25 cellular contexts compared by ENCODE assay signal in genomic region chr4:1023895-1024740, GRCh38. TPM values are rescaled to one million over a fixed set of nuclear protein-coding genes. Genes with fewer than 3 reads are reported as not detected.
DNase-seq lines count a peak whose midpoint lies in the region; ATAC-seq, FAIRE-seq and TF ChIP-seq lines count a peak whose summit lies in the region.
"Had no signal": no experiment of that assay in that cellular context is flagged by ENCODE, and none has a peak within 500 bp of the region (broad histone marks: within the 10 kb centered on the region; RNA-seq: fewer than 3 reads in every experiment).

No MANE protein-coding gene starts in this region.

- no TSS peak for BruUV-seq in K562 (replicated peaks; lab: Mats Ljungman, UMichigan)

- no peak overlapping the region for H3K18ac ChIP-seq in neuronal stem cell (ENCODE audit: low read length)

- H3K4me1 Mint-ChIP-seq in stimulated activated naive CD8-positive, alpha-beta T cell treated with anti-CD3 and anti-CD28 coated beads, Interleukin-15, amount 100 ng/mL, for 72 hours: peaks cover 8% of the 10 kb centered on the region
- H3K4me1 Mint-ChIP-seq in IgD-negative memory B cell: peaks cover 0 to 14% (median 11%) of the 10 kb centered on the region in 3 donors

- in situ Hi-C loops in K562 (cut with MboI): no loop called here

- H3K9me1 ChIP-seq in K562 (ENCODE audit: control insufficient read depth, insufficient read depth, low read length): no peaks in the 10 kb centered on the region

- no peaks in the 10 kb centered on the region for H3K79me2 ChIP-seq in K562 (ENCODE audit: control insufficient read depth, insufficient read depth, low read length)
- no peaks in the 10 kb centered on the region for H3K79me2 ChIP-seq in smooth muscle cell (ENCODE audit: low read depth)

- TF ChIP-seq EP300 in K562 (IDR thresholded peaks at IDR 0.05; ENCODE audit: low read length): no peak

- no peak for FAIRE-seq in K562 (lab: Jason Lieb, UNC)
- FAIRE-seq: A549, D721Med, GM12878, GM19239, H1 had no signal

- H3K4me3 Mint-ChIP-seq in stimulated activated naive CD8-positive, alpha-beta T cell treated with anti-CD3 and anti-CD28 coated beads, Interleukin-15, amount 100 ng/mL, for 72 hours: no peak overlapping the region
- no peak overlapping the region for H3K4me3 Mint-ChIP-seq in IgD-negative memory B cell
- H3K4me3 Mint-ChIP-seq: CD14-positive monocyte; CD4-positive, alpha-beta T cell; CD8-positive, alpha-beta memory T cell; H9 had no signal

- H3K27ac ChIP-seq in K562 (ENCODE audit: extremely low read depth, low read depth, low read length) (no peak overlapping the region), neuronal stem cell (replicated peaks; ENCODE audit: low read length) (no peak overlapping the region), smooth muscle cell (ENCODE audit: low read depth) (no peak overlapping the region)
- H3K27ac ChIP-seq: A549; BLaER1 treated with 17β-estradiol and CSF1 and Interleukin-3, amounts not matched to agents 10 nM and 100 nM; GM23248 had no signal

- H4K8ac ChIP-seq in neuronal stem cell (ENCODE audit: low read depth, low read length): no peak overlapping the region

- no peaks in the 10 kb centered on the region for H3K27me3 ChIP-seq in K562 (ENCODE audit: control insufficient read depth in 2 of 2, insufficient read depth in 2 of 2, low read length in 2 of 2)
- no peaks in the 10 kb centered on the region for H3K27me3 ChIP-seq in neuronal stem cell (ENCODE audit: control insufficient read depth in 3 of 3, insufficient read depth in 3 of 3, low read depth in 1 of 3, low read length in 3 of 3)
- no peaks in the 10 kb centered on the region for H3K27me3 ChIP-seq in smooth muscle cell (ENCODE audit: low read depth)

- H3K9me3 ChIP-seq in K562 (replicated peaks; ENCODE audit: control insufficient read depth, insufficient read depth, low read depth, low read length) (no peaks in the 10 kb centered on the region; the same call in 1 of the 2 replicates), neuronal stem cell (replicated peaks in 1 of 2; ENCODE audit: control insufficient read depth in 2 of 2, insufficient read depth in 1 of 2, low read depth in 1 of 2, low read length in 2 of 2) (peaks cover 0 to 11% of the 10 kb centered on the region in 2 donors), smooth muscle cell (replicated peaks; ENCODE audit: low read depth) (no peaks in the 10 kb centered on the region)
- H3K9me3 ChIP-seq: A549; BLaER1 treated with 17β-estradiol and CSF1 and Interleukin-3, amounts not matched to agents 10 nM and 100 nM had no signal

- H2AFZ ChIP-seq in K562 (ENCODE audit: low read depth, low read length): no peak overlapping the region
- no peak overlapping the region for H2AFZ ChIP-seq in neuronal stem cell (ENCODE audit: low read length)
- H2AFZ ChIP-seq in smooth muscle cell (ENCODE audit: low read depth): no peak overlapping the region
- H2AFZ ChIP-seq: GM23248 had no signal

- intact Hi-C loops in K562 (cut with micrococcal nuclease): no loop called here

- CTCF ChIA-PET in K562 (lab: Yijun Ruan, JAX; ENCODE audit: low intra/inter-chr PET ratio): no interaction called here

- no peak overlapping the region for H3K27ac Mint-ChIP-seq in stimulated activated naive CD8-positive, alpha-beta T cell treated with anti-CD3 and anti-CD28 coated beads, Interleukin-15, amount 100 ng/mL, for 72 hours
- H3K27ac Mint-ChIP-seq in IgD-negative memory B cell: peak overlapping the region in 2 of 3 donors; percentile 71 to 80
- H3K27ac Mint-ChIP-seq: H9 had no signal

- H2BK5ac ChIP-seq in neuronal stem cell (ENCODE audit: low read length): no peak overlapping the region

- no peak overlapping the region for H3K14ac ChIP-seq in neuronal stem cell (ENCODE audit: low read length)

- no peak for TF ChIP-seq RAD21 in K562 (CRISPR knock-in tag; conservative IDR thresholded peaks at IDR 0.05 in 1 of 2, IDR thresholded peaks at IDR 0.05 in 1 of 2)

- H3K4ac ChIP-seq in neuronal stem cell (ENCODE audit: low read length): no peak overlapping the region

- peak; percentile 7 for ATAC-seq in stimulated activated naive CD8-positive, alpha-beta T cell treated with anti-CD3 and anti-CD28 coated beads, Interleukin-15, amount 100 ng/mL, for 72 hours
- ATAC-seq in stimulated activated naive CD8-positive, alpha-beta T cell treated with anti-CD3 and anti-CD28 coated beads, Interleukin-15, Interleukin-2, amounts not matched to agents 100 U/mL and 50 U/mL, for 24 hours: no peak
- ATAC-seq in K562: no peak
- ATAC-seq: A549, GM12878, HCT116 had no signal

- H3K23ac ChIP-seq in neuronal stem cell (ENCODE audit: low read depth, low read length, poor library complexity): peak overlapping the region; percentile 91

- H3K27me3 Mint-ChIP-seq in stimulated activated naive CD8-positive, alpha-beta T cell treated with anti-CD3 and anti-CD28 coated beads, Interleukin-15, amount 100 ng/mL, for 72 hours: no peaks in the 10 kb centered on the region
- no peaks in the 10 kb centered on the region for H3K27me3 Mint-ChIP-seq in IgD-negative memory B cell
- H3K27me3 Mint-ChIP-seq: CD4-positive, alpha-beta T cell; CD8-positive, alpha-beta memory T cell had no signal

- no peak overlapping the region for H4K91ac ChIP-seq in neuronal stem cell (ENCODE audit: low read depth, low read length, poor library complexity)

- H3K4me3 ChIP-seq in K562 (no peak overlapping the region), neuronal stem cell (ENCODE audit: low read length in 2 of 2) (no peak overlapping the region), smooth muscle cell (no peak overlapping the region)
- H3K4me3 ChIP-seq: A549; BLaER1 treated with 17β-estradiol and CSF1 and Interleukin-3, amounts not matched to agents 10 nM and 100 nM; GM12878; GM23248 had no signal

- H4K20me1 ChIP-seq in K562 (replicated peaks; ENCODE audit: control insufficient read depth, insufficient read depth, low read length) (0 out of 2 replicates have a peak, but pooled peaks cover 1% of the 10 kb centered on the region), smooth muscle cell (ENCODE audit: low read depth) (peaks cover 21% of the 10 kb centered on the region)

- DNase-seq in stimulated activated naive CD8-positive, alpha-beta T cell treated with anti-CD3 and anti-CD28 coated beads, Interleukin-15, amount 100 ng/mL, for 72 hours: no peak
- no peak for DNase-seq in stimulated activated naive CD8-positive, alpha-beta T cell treated with anti-CD3 and anti-CD28 coated beads, Interleukin-15, Interleukin-2, amounts not matched to agents 100 U/mL and 50 U/mL, for 24 hours
- DNase-seq in K562 (ENCODE audit: extremely low read depth in 1 of 4, low spot score in 3 of 4): peak in 1 of 4 experiments; percentile 12
- no peak for DNase-seq in neuronal stem cell (ENCODE audit: low spot score)
- no peak for DNase-seq in kidney tubule cell (ENCODE audit: low spot score)
- no peak for DNase-seq in OCI-M2 (lab: John Stamatoyannopoulos, UW; ENCODE audit: unreplicated experiment)
- DNase-seq in smooth muscle cell (lab: John Stamatoyannopoulos, UW; ENCODE audit: unreplicated experiment): no peak
- DNase-seq: 8988T; CD4-positive, alpha-beta T cell; CD8-positive, alpha-beta memory T cell; DMS 273 treated with DMSO at 0.1 percent for 48 hours; DMS79; EL; GDM1; GM23248; H9 had no signal

- peaks cover 29% of the 10 kb centered on the region; the same call in 2 of the 3 replicates for H3K36me3 ChIP-seq in K562 (ENCODE audit: control insufficient read depth, insufficient read depth, low read length)
- H3K36me3 ChIP-seq in neuronal stem cell (replicated peaks in 1 of 2; ENCODE audit: control insufficient read depth in 2 of 2, insufficient read depth in 2 of 2, low read length in 2 of 2): peaks cover 23 to 33% of the 10 kb centered on the region in 2 donors
- H3K36me3 ChIP-seq in smooth muscle cell (ENCODE audit: low read depth): no peaks in the 10 kb centered on the region

- POLR2A ChIA-PET in K562 (lab: Yijun Ruan, JAX): interaction anchor here (0.7 to 1.1 kb wide), 2 partner anchors 9 to 19 kb away, joined by 3 to 4 read pairs; no protein-coding TSS in a partner anchor

- no peak overlapping the region for H2BK15ac ChIP-seq in neuronal stem cell (ENCODE audit: low read length)

- H3K36me3 Mint-ChIP-seq in IgD-negative memory B cell: no peaks in the 10 kb centered on the region

- no peak for TF ChIP-seq POLR2A in K562 (conservative IDR thresholded peaks at IDR 0.05)

- no peaks in the 10 kb centered on the region for H3K9me3 Mint-ChIP-seq in stimulated activated naive CD8-positive, alpha-beta T cell treated with anti-CD3 and anti-CD28 coated beads, Interleukin-15, amount 100 ng/mL, for 72 hours
- no peaks in the 10 kb centered on the region for H3K9me3 Mint-ChIP-seq in IgD-negative memory B cell
- H3K9me3 Mint-ChIP-seq: CD4-positive, alpha-beta T cell; CD8-positive, alpha-beta memory T cell had no signal

- peaks cover 0 to 62% of the 10 kb centered on the region in 2 experiments; a peak in 3 of 5 replicates for H3K4me1 ChIP-seq in K562 (replicated peaks in 1 of 2; ENCODE audit: control insufficient read depth in 2 of 2, insufficient read depth in 2 of 2, low read length in 2 of 2)
- H3K4me1 ChIP-seq in neuronal stem cell (ENCODE audit: control insufficient read depth in 2 of 2, insufficient read depth in 1 of 2, low read depth in 1 of 2, low read length in 2 of 2): peaks cover 12 to 39% of the 10 kb centered on the region in 2 donors
- H3K4me1 ChIP-seq in smooth muscle cell (ENCODE audit: low read depth): peaks cover 8% of the 10 kb centered on the region
- H3K4me1 ChIP-seq: A549 had no signal

- H2BK12ac ChIP-seq in neuronal stem cell (ENCODE audit: low read length): no peak overlapping the region

- peaks cover 19% of the 10 kb centered on the region for H3K79me1 ChIP-seq in neuronal stem cell (ENCODE audit: low read depth, low read length)

- H3K4me2 ChIP-seq in K562 (ENCODE audit: insufficient read depth, low read length) (no peak overlapping the region), neuronal stem cell (ENCODE audit: insufficient read depth, low read length, poor library complexity, severe bottlenecking) (no peak overlapping the region), smooth muscle cell (no peak overlapping the region)
- H3K4me2 ChIP-seq: A549 had no signal

- H3F3A ChIP-seq in smooth muscle cell (ENCODE audit: low read depth): no peaks in the 10 kb centered on the region

- WGBS in K562 (ENCODE audit: insufficient coverage, low coverage, missing lambda C conversion rate): 98% methylated on average over 28 of the region's 83 CpGs
- no CpG with 5 or more reads among the region's 83 CpGs for WGBS in neuronal stem cell (ENCODE audit: extremely low coverage in 2 of 2, insufficient read length in 2 of 2, insufficient replicate concordance in 1 of 2), 2 donors
- WGBS in smooth muscle cell (ENCODE audit: low lambda C conversion rate): 97% methylated on average over 44 of the region's 83 CpGs

- H3K9ac ChIP-seq in K562 (ENCODE audit: insufficient read depth in 1 of 2, low read depth in 2 of 2, low read length in 2 of 2) (no peak overlapping the region), neuronal stem cell (ENCODE audit: low read depth, low read length, poor library complexity) (no peak overlapping the region), smooth muscle cell (ENCODE audit: low read depth) (no peak overlapping the region)
- H3K9ac ChIP-seq: GM23248 had no signal

- no peak for TF ChIP-seq CTCF in K562 (IDR thresholded peaks at IDR 0.05 in 2 of 3, conservative IDR thresholded peaks at IDR 0.05 in 1 of 3; ENCODE audit: insufficient read depth in 2 of 3, low read depth in 1 of 3, low read length in 3 of 3)
- TF ChIP-seq CTCF in smooth muscle cell (IDR thresholded peaks at IDR 0.05; ENCODE audit: borderline replicate concordance, insufficient read depth, poor library complexity, severe bottlenecking): no peak

- no peak overlapping the region for H2AK5ac ChIP-seq in neuronal stem cell (ENCODE audit: low read depth, low read length)

- H2BK120ac ChIP-seq in neuronal stem cell (ENCODE audit: low read depth, low read length): no peak overlapping the region

RNA-seq across cellular contexts. Expression of gene FGFRL1, which starts 12.7 kb away (rescaled TPM):
- polyA plus RNA-seq in IgD-negative memory B cell: 0.93 TPM
- 24.3 and 107 TPM in 2 replicates for total RNA-seq in K562 (2011; cell fraction: chromatin; rRNA removed; ENCODE audit: low replicate concordance)
- 71.6 and 76.2 TPM in 2 replicates for total RNA-seq in K562 (2011; cell fraction: nucleolus; rRNA removed)
- total RNA-seq in K562 (2011; cell fraction: nucleoplasm; rRNA removed): 78.9 and 124 TPM in 2 replicates
- 21.6 and 30.7 TPM in 2 replicates for total RNA-seq in K562 (2014; rRNA removed)
- total RNA-seq in K562 (2014; rRNA removed; fragmentation: Illumina TruSeq; extraction: Trizol): 5.3 and 7.1 TPM in 2 replicates
- total RNA-seq in K562 (2015; rRNA removed; fragmentation: Illumina TruSeq; extraction: Trizol): 10.4 and 11.4 TPM in 2 replicates
- 45.6 and 49.9 TPM in 2 replicates for total RNA-seq in K562 (2021)
- polyA plus RNA-seq in K562 (2011; rRNA removed): 14.6 and 18.3 TPM in 2 replicates
- 39.0 and 72.2 TPM in 2 replicates for polyA plus RNA-seq in K562 (2011; cell fraction: cytosol; rRNA removed)
- polyA plus RNA-seq in K562 (2011; cell fraction: nucleus; rRNA removed): 55.9 and 72.5 TPM in 2 replicates
- polyA plus RNA-seq in K562 (2012): 28.5 and 35.1 TPM in 2 replicates
- polyA plus RNA-seq in K562 (2014; fragmentation: Illumina TruSeq; extraction: Trizol): 17.1 and 25.2 TPM in 2 replicates
- polyA plus RNA-seq in K562 (2014; fragmentation: Nextera tagmentation; extraction: Ambion mirVana): under 1 TPM; 0.34 to 0.53 TPM
- 15.1 and 15.6 TPM in 2 replicates for polyA plus RNA-seq in K562 (2014; rRNA removed)
- polyA minus RNA-seq in K562 (2011; rRNA and poly(A)+ RNA removed): 73.8 and 144 TPM in 2 replicates
- polyA minus RNA-seq in K562 (2011; cell fraction: cytosol; rRNA and poly(A)+ RNA removed): 42.8 and 52.2 TPM in 2 replicates
- 20.8 and 21.0 TPM in 2 replicates for polyA minus RNA-seq in K562 (2011; cell fraction: nucleus; rRNA and poly(A)+ RNA removed)
- polyA plus RNA-seq in neuronal stem cell (2013, experiment 1 of 2): 67.8 TPM
- 66.3 TPM for polyA plus RNA-seq in neuronal stem cell (2013, experiment 2 of 2)
- total RNA-seq in smooth muscle cell: 11.7 and 16.1 TPM in 2 replicates
- 29.6 and 30.7 TPM in 2 replicates for polyA plus RNA-seq in smooth muscle cell

RNA-seq across cellular contexts. Expression of gene SLC26A1, which starts 30.9 kb away (rescaled TPM):
- polyA plus RNA-seq in IgD-negative memory B cell (0.70 TPM), K562 (2011; rRNA removed) (0.95 and 2.0 TPM in 2 replicates), K562 (2014; fragmentation: Illumina TruSeq; extraction: Trizol) (0.56 and 0.69 TPM in 2 replicates), K562 (2014; fragmentation: Nextera tagmentation; extraction: Ambion mirVana) (under 1 TPM; 0.11 to 0.24 TPM), K562 (2014; rRNA removed) (1.4 and 2.1 TPM in 2 replicates), smooth muscle cell (1.6 and 1.7 TPM in 2 replicates)
- total RNA-seq in K562 (2011; cell fraction: chromatin; rRNA removed; ENCODE audit: low replicate concordance): 5.5 and 11.7 TPM in 2 replicates
- total RNA-seq in K562 (2011; cell fraction: nucleolus; rRNA removed): 8.4 and 9.3 TPM in 2 replicates
- 4.1 and 4.2 TPM in 2 replicates for total RNA-seq in K562 (2011; cell fraction: nucleoplasm; rRNA removed)
- total RNA-seq in K562 (2014; rRNA removed) (1.6 TPM in 2 replicates), K562 (2014; rRNA removed; fragmentation: Illumina TruSeq; extraction: Trizol) (0.40 and 0.96 TPM in 2 replicates), K562 (2015; rRNA removed; fragmentation: Illumina TruSeq; extraction: Trizol) (1.8 and 2.2 TPM in 2 replicates), K562 (2021) (3.1 and 4.2 TPM in 2 replicates), smooth muscle cell (0.67 TPM in 1 of 2 replicates, not detected in the other)
- polyA plus RNA-seq in K562 (2011; cell fraction: cytosol; rRNA removed): 1.0 and 2.7 TPM in 2 replicates
- polyA plus RNA-seq in K562 (2011; cell fraction: nucleus; rRNA removed): 9.1 and 12.1 TPM in 2 replicates
- 4.4 and 8.2 TPM in 2 replicates for polyA plus RNA-seq in K562 (2012)
- polyA minus RNA-seq in K562 (2011; rRNA and poly(A)+ RNA removed): 0.51 and 0.74 TPM in 2 replicates
- polyA minus RNA-seq in K562 (2011; cell fraction: cytosol; rRNA and poly(A)+ RNA removed): 1.7 TPM in 2 replicates
- polyA minus RNA-seq in K562 (2011; cell fraction: nucleus; rRNA and poly(A)+ RNA removed): 3.9 and 6.3 TPM in 2 replicates
- 0.13 TPM for polyA plus RNA-seq in neuronal stem cell (2013, experiment 1 of 2)
- polyA plus RNA-seq in neuronal stem cell (2013, experiment 2 of 2): 0.15 TPM
- total RNA-seq: CD4-positive, alpha-beta T cell; CD8-positive, alpha-beta memory T cell; H1 had no signal

RNA-seq across cellular contexts. Expression of gene IDUA, which starts 37.3 kb away (rescaled TPM):
- polyA plus RNA-seq in IgD-negative memory B cell (8.5 TPM), K562 (2011; rRNA removed) (1.2 and 2.2 TPM in 2 replicates), K562 (2014; fragmentation: Illumina TruSeq; extraction: Trizol) (0.30 and 1.2 TPM in 2 replicates), K562 (2014; fragmentation: Nextera tagmentation; extraction: Ambion mirVana) (under 1 TPM; 0.04 to 0.13 TPM), K562 (2014; rRNA removed) (11.2 and 14.1 TPM in 2 replicates), smooth muscle cell (47.4 and 49.9 TPM in 2 replicates)
- total RNA-seq in K562 (2011; cell fraction: chromatin; rRNA removed; ENCODE audit: low replicate concordance): 7.8 and 35.6 TPM in 2 replicates
- 35.8 and 36.4 TPM in 2 replicates for total RNA-seq in K562 (2011; cell fraction: nucleolus; rRNA removed)
- 12.5 and 18.8 TPM in 2 replicates for total RNA-seq in K562 (2011; cell fraction: nucleoplasm; rRNA removed)
- total RNA-seq in K562 (2014; rRNA removed) (9.9 and 10.1 TPM in 2 replicates), K562 (2014; rRNA removed; fragmentation: Illumina TruSeq; extraction: Trizol) (0.26 and 0.69 TPM in 2 replicates), K562 (2015; rRNA removed; fragmentation: Illumina TruSeq; extraction: Trizol) (3.1 and 4.8 TPM in 2 replicates), K562 (2021) (13.6 and 16.1 TPM in 2 replicates), smooth muscle cell (6.3 and 9.6 TPM in 2 replicates)
- polyA plus RNA-seq in K562 (2011; cell fraction: cytosol; rRNA removed): 0.90 and 2.8 TPM in 2 replicates
- polyA plus RNA-seq in K562 (2011; cell fraction: nucleus; rRNA removed): 34.5 and 72.8 TPM in 2 replicates
- polyA plus RNA-seq in K562 (2012): 9.8 and 26.2 TPM in 2 replicates
- polyA minus RNA-seq in K562 (2011; rRNA and poly(A)+ RNA removed): 0.36 and 0.70 TPM in 2 replicates
- 7.3 and 13.7 TPM in 2 replicates for polyA minus RNA-seq in K562 (2011; cell fraction: cytosol; rRNA and poly(A)+ RNA removed)
- polyA minus RNA-seq in K562 (2011; cell fraction: nucleus; rRNA and poly(A)+ RNA removed): 10.0 and 12.1 TPM in 2 replicates
- polyA plus RNA-seq in neuronal stem cell (2013, experiment 1 of 2): 6.9 TPM
- 5.7 TPM for polyA plus RNA-seq in neuronal stem cell (2013, experiment 2 of 2)

RNA-seq across cellular contexts. Expression of gene DGKQ, which starts 50.7 kb away (rescaled TPM):
- 3.5 TPM for polyA plus RNA-seq in IgD-negative memory B cell
- total RNA-seq in K562 (2011; cell fraction: chromatin; rRNA removed; ENCODE audit: low replicate concordance): 27.1 and 96.1 TPM in 2 replicates
- 70.2 and 86.6 TPM in 2 replicates for total RNA-seq in K562 (2011; cell fraction: nucleolus; rRNA removed)
- 28.7 and 35.0 TPM in 2 replicates for total RNA-seq in K562 (2011; cell fraction: nucleoplasm; rRNA removed)
- 17.0 and 19.1 TPM in 2 replicates for total RNA-seq in K562 (2014; rRNA removed)
- 1.2 and 1.7 TPM in 2 replicates for total RNA-seq in K562 (2014; rRNA removed; fragmentation: Illumina TruSeq; extraction: Trizol)
- 6.1 and 6.3 TPM in 2 replicates for total RNA-seq in K562 (2015; rRNA removed; fragmentation: Illumina TruSeq; extraction: Trizol)
- total RNA-seq in K562 (2021): 18.4 and 22.0 TPM in 2 replicates
- polyA plus RNA-seq in K562 (2011; rRNA removed): 5.6 and 6.8 TPM in 2 replicates
- 5.6 and 16.4 TPM in 2 replicates for polyA plus RNA-seq in K562 (2011; cell fraction: cytosol; rRNA removed)
- 86.6 and 144 TPM in 2 replicates for polyA plus RNA-seq in K562 (2011; cell fraction: nucleus; rRNA removed)
- 13.1 and 23.6 TPM in 2 replicates for polyA plus RNA-seq in K562 (2012)
- 2.6 and 7.3 TPM in 2 replicates for polyA plus RNA-seq in K562 (2014; fragmentation: Illumina TruSeq; extraction: Trizol)
- under 1 TPM; 0.17 to 0.27 TPM for polyA plus RNA-seq in K562 (2014; fragmentation: Nextera tagmentation; extraction: Ambion mirVana)
- 15.3 and 15.7 TPM in 2 replicates for polyA plus RNA-seq in K562 (2014; rRNA removed)
- polyA minus RNA-seq in K562 (2011; rRNA and poly(A)+ RNA removed): 1.9 and 2.5 TPM in 2 replicates
- polyA minus RNA-seq in K562 (2011; cell fraction: cytosol; rRNA and poly(A)+ RNA removed): 5.5 and 7.7 TPM in 2 replicates
- polyA minus RNA-seq in K562 (2011; cell fraction: nucleus; rRNA and poly(A)+ RNA removed): 17.1 and 17.2 TPM in 2 replicates
- 5.4 TPM for polyA plus RNA-seq in neuronal stem cell (2013, experiment 1 of 2)
- polyA plus RNA-seq in neuronal stem cell (2013, experiment 2 of 2): 5.2 TPM
- 4.2 and 6.5 TPM in 2 replicates for total RNA-seq in smooth muscle cell
- 14.9 and 16.2 TPM in 2 replicates for polyA plus RNA-seq in smooth muscle cell

Comparison
In these comparisons a context has a peak if more than half of its experiments do, and no peak if none do; other contexts are left out.
1. H3K27ac Mint-ChIP-seq: peak in IgD-negative memory B cell (2 of 3); none in stimulated activated naive CD8-positive, alpha-beta T cell treated with anti-CD3 and anti-CD28 coated beads, Interleukin-15, amount 100 ng/mL, for 72 hours (0 of 2).